Comparison of ENCODE assay signal across 8 cellular contexts in the genomic region with DNA sequence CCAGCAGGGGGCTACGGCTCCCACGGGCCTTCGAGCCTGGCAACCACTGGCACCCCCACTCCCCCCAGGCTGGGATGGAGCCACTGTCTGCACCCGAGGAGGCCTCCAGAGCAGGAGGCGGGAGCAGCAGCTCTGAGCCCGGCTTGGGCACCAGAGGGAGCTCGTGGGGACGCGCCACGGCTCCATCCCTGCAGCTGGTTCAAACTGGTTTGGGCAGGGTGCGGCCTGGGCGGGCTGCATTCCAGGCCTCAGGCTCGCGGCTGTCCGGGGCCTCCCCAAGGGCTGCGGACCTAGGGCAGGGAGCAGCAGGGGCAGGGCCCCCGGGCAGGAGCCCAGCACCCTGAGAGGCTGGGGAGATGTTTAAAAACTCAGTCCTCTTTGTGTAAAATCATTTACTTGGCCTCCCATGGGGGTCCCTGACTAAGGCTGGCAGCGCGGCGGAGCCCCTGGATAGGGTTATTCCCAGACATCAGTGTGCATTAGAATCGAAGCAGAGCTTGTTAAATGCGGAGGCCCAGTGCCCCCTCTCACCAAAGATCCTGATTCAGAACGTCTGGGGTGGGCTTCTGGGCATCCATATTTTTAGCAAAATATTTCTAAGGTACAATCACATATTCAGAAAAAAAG. TPM values are rescaled to one million over a fixed set of nuclear protein-coding genes. Genes with fewer than 3 reads are reported as not detected.
DNase-seq lines count a peak whose midpoint lies in the region; ATAC-seq and TF ChIP-seq lines count a peak whose summit lies in the region.

No MANE protein-coding gene starts in this region.

- H3K9me3 Mint-ChIP-seq in neural crest cell = no peaks in the 10 kb centered on the region

- H3K27me3 ChIP-seq in stomach = no peaks in the 10 kb centered on the region

- no peak for TF ChIP-seq POLR2A in stomach (IDR thresholded peaks at IDR 0.05)

- H3K4me3 ChIP-seq in fibroblast of the aortic adventitia (ENCODE audit: low read depth, low read length) = no peak overlapping the region
- peak overlapping the region in 3 of 4 donors; percentile 3 to 29 (median 17) for H3K4me3 ChIP-seq in stomach

- H3K4me1 ChIP-seq in stomach = peaks cover 18 to 64% (median 32%) of the 10 kb centered on the region in 4 donors

- no peaks in the 10 kb centered on the region for H3K36me3 ChIP-seq in stomach

- peak; percentile 4 for TF ChIP-seq EP300 in stomach (IDR thresholded peaks at IDR 0.05)

- WGBS in stomach, 5 donors = 7 to 20% (median 8%) methylated on average over 12 to 23 of the region's 23 CpGs

- no peaks in the 10 kb centered on the region for H3K9me3 ChIP-seq in stomach

- H3K36me3 Mint-ChIP-seq in neural crest cell (ENCODE audit: low read depth) = no peaks in the 10 kb centered on the region

- intact Hi-C loops in stomach (cut with DNase I; ENCODE audit: low total_unique reads) = no loop called here

- peak; percentile 59 for ATAC-seq in GM21423 (IDR thresholded peaks at IDR 0.05; ENCODE audit: unreplicated experiment)

- H3K27me3 Mint-ChIP-seq in neural crest cell (ENCODE audit: low read depth) = no peaks in the 10 kb centered on the region

- H3K27ac ChIP-seq in stomach = peak overlapping the region; percentile 67 to 85 (median 80)

- peak; percentile 71 for DNase-seq in DMS153 (lab: John Stamatoyannopoulos, UW)
- DNase-seq in HuH-7 (ENCODE audit: low spot score) = peak; percentile 93
- DNase-seq in RKO (ENCODE audit: low spot score) = peak; percentile 95
- peak; percentile 66 for DNase-seq in activated T-helper 9 cell treated with anti-CD3 and anti-CD28 coated beads, Interleukin-2, amount 50 U/mL, for 16 hours (ENCODE audit: low read depth)
- peak; percentile 90 for DNase-seq in fibroblast of the aortic adventitia (ENCODE audit: low read depth)
- peak; percentile 82 for DNase-seq in neural crest cell (ENCODE audit: low read depth, low spot score)
- DNase-seq in stomach = peak; percentile 94

- H3K27ac Mint-ChIP-seq in neural crest cell (ENCODE audit: unreplicated experiment) = peak overlapping the region; percentile 67

- peaks cover 11% of the 10 kb centered on the region for H3K4me1 Mint-ChIP-seq in neural crest cell

- H3K4me3 Mint-ChIP-seq in neural crest cell = peak overlapping the region; percentile 31

- TF ChIP-seq CTCF in fibroblast of the aortic adventitia (IDR thresholded peaks at IDR 0.05; ENCODE audit: insufficient read depth, low read length) (peak; percentile 89), neural crest cell (conservative IDR thresholded peaks at IDR 0.05) (peak; percentile 76), stomach (IDR thresholded peaks at IDR 0.05) (peak in 5 of 7 experiments; percentile 66 to 82 (median 69))

RNA-seq across cellular contexts. Expression of gene BCAS4, which starts 4.1 kb away (rescaled TPM):
- total RNA-seq in fibroblast of the aortic adventitia (ENCODE audit: low replicate concordance) (1.5 and 2.7 TPM in 2 replicates), neural crest cell (7.3 and 9.0 TPM in 2 replicates), stomach (1 to 10 TPM in 3 of 5 donors, under 1 TPM in 1, not detected in 1; under 0.01 to 2.8 (median 1.9) TPM)
- polyA plus RNA-seq in stomach = 1 to 10 TPM in 2 of 3 donors, under 1 TPM in 1; 0.46 to 7.2 (median 5.6) TPM

RNA-seq across cellular contexts. Expression of gene PARD6B, which starts 59.4 kb away (rescaled TPM):
- total RNA-seq in fibroblast of the aortic adventitia (ENCODE audit: low replicate concordance) = 1.4 and 1.5 TPM in 2 replicates
- 9.5 and 9.8 TPM in 2 replicates for total RNA-seq in neural crest cell
- total RNA-seq in stomach = 10 to 100 TPM in 4 of 5 donors, 1 to 10 TPM in 1; 5.4 to 69.5 (median 22.6) TPM
- polyA plus RNA-seq in stomach = 1 to 10 TPM; 3.2 to 6.0 (median 3.7) TPM
